15 cellular contexts compared by ENCODE assay signal in genomic region chr12:106446429-106447092, GRCh38.
DNase-seq lines count a peak whose midpoint lies in the region; ATAC-seq, FAIRE-seq and TF ChIP-seq lines count a peak whose summit lies in the region.
"Had no signal": no experiment of that assay in that cellular context is flagged by ENCODE, and none has a peak within 500 bp of the region (broad histone marks: within the 10 kb centered on the region; RNA-seq: fewer than 3 reads in every experiment).

No MANE protein-coding gene starts in this region.

- in situ Hi-C loops in HAP-1 (cut with MboI; ENCODE audit: low sequenced_read_pairs): no loop called here

- H3K79me2 ChIP-seq in astrocyte (ENCODE audit: insufficient read depth, low read length) (no peaks in the 10 kb centered on the region), neural progenitor cell (ENCODE audit: low read depth) (no peaks in the 10 kb centered on the region)

- no peak overlapping the region for H3K4me3 ChIP-seq in HAP-1
- H3K4me3 ChIP-seq in astrocyte (ENCODE audit: insufficient read depth, low read depth, low read length): no peak overlapping the region
- no peak overlapping the region for H3K4me3 ChIP-seq in neural progenitor cell
- no peak overlapping the region for H3K4me3 ChIP-seq in thyroid gland (replicated peaks in 1 of 3)

- no peak for TF ChIP-seq POLR2A in thyroid gland (IDR thresholded peaks at IDR 0.05)

- H3K27me3 ChIP-seq in HAP-1 (ENCODE audit: low read depth) (no peaks in the 10 kb centered on the region), astrocyte (ENCODE audit: insufficient read depth, low read length) (no peaks in the 10 kb centered on the region), neural progenitor cell (no peaks in the 10 kb centered on the region), thyroid gland (no peaks in the 10 kb centered on the region)
- H3K27me3 ChIP-seq: foreskin keratinocyte had no signal

- intact Hi-C loops in thyroid gland (cut with DNase I): no loop called here

- H3K36me3 ChIP-seq in HAP-1 (replicated peaks) (no peaks in the 10 kb centered on the region), astrocyte (ENCODE audit: insufficient read depth, low read length) (peaks cover 4% of the 10 kb centered on the region), neural progenitor cell (no peaks in the 10 kb centered on the region), thyroid gland (no peaks in the 10 kb centered on the region)

- H3K27me3 Mint-ChIP-seq in astrocyte (ENCODE audit: low read depth, unreplicated experiment) (no peaks in the 10 kb centered on the region), neural progenitor cell (ENCODE audit: insufficient read depth, low read depth) (no peaks in the 10 kb centered on the region)
- H3K27me3 Mint-ChIP-seq in activated naive CD8-positive, alpha-beta T cell treated with anti-CD3 and anti-CD28 coated beads for 36 hours: no peaks in the 10 kb centered on the region
- no peaks in the 10 kb centered on the region for H3K27me3 Mint-ChIP-seq in natural killer cell treated with Interleukin-12 subunit alpha and Interleukin-12 subunit beta and Interleukin-15 and Interleukin-18, amount 100 ng/mL, for 72 hours

- peaks cover 24% of the 10 kb centered on the region for H3F3A ChIP-seq in neural progenitor cell (ENCODE audit: low read depth)

- no peak overlapping the region for H3K27ac ChIP-seq in astrocyte (ENCODE audit: low read depth, low read length)
- H3K27ac ChIP-seq in neural progenitor cell: peak overlapping the region; percentile 36
- peak overlapping the region in 1 of 3 donors; percentile 20 for H3K27ac ChIP-seq in thyroid gland
- H3K27ac ChIP-seq: foreskin keratinocyte had no signal

- H3K9me3 ChIP-seq in HAP-1 (no peaks in the 10 kb centered on the region), astrocyte (ENCODE audit: insufficient read depth, low read depth, low read length) (no peaks in the 10 kb centered on the region), neural progenitor cell (ENCODE audit: low read depth) (no peaks in the 10 kb centered on the region), thyroid gland (no peaks in the 10 kb centered on the region)

- no peak for TF ChIP-seq CTCF in astrocyte (IDR thresholded peaks at IDR 0.05; ENCODE audit: insufficient read depth, low read depth, low read length)
- no peak for TF ChIP-seq CTCF in neural progenitor cell (IDR thresholded peaks at IDR 0.05)
- TF ChIP-seq CTCF in thyroid gland (IDR thresholded peaks at IDR 0.05): no peak

- H3K9ac ChIP-seq in astrocyte (ENCODE audit: low read length) (no peak overlapping the region), neural progenitor cell (no peak overlapping the region)

- no peak for FAIRE-seq in astrocyte (lab: Jason Lieb, UNC)
- FAIRE-seq: colon had no signal

- H3K27ac Mint-ChIP-seq in astrocyte (ENCODE audit: unreplicated experiment) (no peak overlapping the region), neural progenitor cell (peak overlapping the region; percentile 95)
- H3K27ac Mint-ChIP-seq in activated naive CD8-positive, alpha-beta T cell treated with anti-CD3 and anti-CD28 coated beads for 36 hours: no peak overlapping the region
- H3K27ac Mint-ChIP-seq in natural killer cell treated with Interleukin-12 subunit alpha and Interleukin-12 subunit beta and Interleukin-15 and Interleukin-18, amount 100 ng/mL, for 72 hours: no peak overlapping the region
- H3K27ac Mint-ChIP-seq: CD8-positive, alpha-beta T cell had no signal

- H2AFZ ChIP-seq in astrocyte (ENCODE audit: low read depth, low read length): no peak overlapping the region
- H2AFZ ChIP-seq in neural progenitor cell (replicated peaks): no peak overlapping the region

- 40 to 41% methylated on average over 7 of the region's 7 CpGs for WGBS in thyroid gland, 2 donors

- peak; percentile 70 to 95 for DNase-seq in HAP-1 (ENCODE audit: low spot score in 2 of 2)
- DNase-seq in NCI-H2081 (lab: John Stamatoyannopoulos, UW): peak; percentile 46 to 75
- DNase-seq in astrocyte (ENCODE audit: low read depth): peak; percentile 25
- DNase-seq in neural progenitor cell (ENCODE audit: low spot score): peak; percentile 64
- DNase-seq in thyroid gland: no peak
- DNase-seq in activated naive CD8-positive, alpha-beta T cell treated with anti-CD3 and anti-CD28 coated beads for 36 hours: no peak
- no peak for DNase-seq in natural killer cell treated with Interleukin-12 subunit alpha and Interleukin-12 subunit beta and Interleukin-15 and Interleukin-18, amount 100 ng/mL, for 72 hours (ENCODE audit: low spot score)
- DNase-seq: activated CD4-positive, alpha-beta T cell treated with anti-CD3 and anti-CD28 coated beads for 1 hour; activated naive CD4-positive, alpha-beta T cell; CD8-positive, alpha-beta T cell; foreskin keratinocyte; kidney glomerular epithelial cell; NCI-H446 had no signal

- no peaks in the 10 kb centered on the region for H3K36me3 Mint-ChIP-seq in astrocyte (ENCODE audit: low read depth, unreplicated experiment)
- no peaks in the 10 kb centered on the region for H3K36me3 Mint-ChIP-seq in neural progenitor cell
- H3K36me3 Mint-ChIP-seq in activated naive CD8-positive, alpha-beta T cell treated with anti-CD3 and anti-CD28 coated beads for 36 hours: peaks cover 9% of the 10 kb centered on the region
- H3K36me3 Mint-ChIP-seq in natural killer cell treated with Interleukin-12 subunit alpha and Interleukin-12 subunit beta and Interleukin-15 and Interleukin-18, amount 100 ng/mL, for 72 hours: peaks cover 9% of the 10 kb centered on the region

- no peak overlapping the region for H3K4me3 Mint-ChIP-seq in astrocyte (ENCODE audit: unreplicated experiment)
- H3K4me3 Mint-ChIP-seq in neural progenitor cell: peak overlapping the region; percentile 71
- no peak overlapping the region for H3K4me3 Mint-ChIP-seq in activated naive CD8-positive, alpha-beta T cell treated with anti-CD3 and anti-CD28 coated beads for 36 hours
- H3K4me3 Mint-ChIP-seq in natural killer cell treated with Interleukin-12 subunit alpha and Interleukin-12 subunit beta and Interleukin-15 and Interleukin-18, amount 100 ng/mL, for 72 hours: no peak overlapping the region
- H3K4me3 Mint-ChIP-seq: CD8-positive, alpha-beta T cell had no signal

- H3K9me3 Mint-ChIP-seq in astrocyte (ENCODE audit: unreplicated experiment): no peaks in the 10 kb centered on the region
- H3K9me3 Mint-ChIP-seq in neural progenitor cell: no peaks in the 10 kb centered on the region
- H3K9me3 Mint-ChIP-seq in activated naive CD8-positive, alpha-beta T cell treated with anti-CD3 and anti-CD28 coated beads for 36 hours: no peaks in the 10 kb centered on the region
- H3K9me3 Mint-ChIP-seq in natural killer cell treated with Interleukin-12 subunit alpha and Interleukin-12 subunit beta and Interleukin-15 and Interleukin-18, amount 100 ng/mL, for 72 hours: no peaks in the 10 kb centered on the region
- H3K9me3 Mint-ChIP-seq: CD8-positive, alpha-beta T cell had no signal

- H3K4me1 Mint-ChIP-seq in astrocyte (ENCODE audit: low read depth, unreplicated experiment): no peaks in the 10 kb centered on the region
- peaks cover 42% of the 10 kb centered on the region for H3K4me1 Mint-ChIP-seq in neural progenitor cell
- peaks cover 5% of the 10 kb centered on the region for H3K4me1 Mint-ChIP-seq in activated naive CD8-positive, alpha-beta T cell treated with anti-CD3 and anti-CD28 coated beads for 36 hours
- H3K4me1 Mint-ChIP-seq in natural killer cell treated with Interleukin-12 subunit alpha and Interleukin-12 subunit beta and Interleukin-15 and Interleukin-18, amount 100 ng/mL, for 72 hours (ENCODE audit: low read depth in 2 of 2): no peaks in the 10 kb centered on the region

- H3K4me1 ChIP-seq in HAP-1 (peaks cover 18% of the 10 kb centered on the region), astrocyte (ENCODE audit: insufficient read depth, low read length) (no peaks in the 10 kb centered on the region), neural progenitor cell (peaks cover 31% of the 10 kb centered on the region), thyroid gland (peaks cover 0 to 5% of the 10 kb centered on the region in 2 donors)
- H3K4me1 ChIP-seq: foreskin keratinocyte had no signal

- no peaks in the 10 kb centered on the region for H4K20me1 ChIP-seq in astrocyte (ENCODE audit: insufficient read depth, low read length)
- peaks cover 4% of the 10 kb centered on the region for H4K20me1 ChIP-seq in neural progenitor cell (ENCODE audit: low read depth)

- H3K4me2 ChIP-seq in astrocyte (ENCODE audit: low read length) (no peak overlapping the region), neural progenitor cell (peak overlapping the region; percentile 56)

- no peak for ATAC-seq in GM19023 (IDR thresholded peaks at IDR 0.05; ENCODE audit: unreplicated experiment)
- no peak for ATAC-seq in natural killer cell treated with Interleukin-12 subunit alpha and Interleukin-12 subunit beta and Interleukin-15 and Interleukin-18, amount 100 ng/mL, for 72 hours
- ATAC-seq: CD8-positive, alpha-beta T cell; foreskin keratinocyte had no signal

Comparison
In these comparisons a context has a peak if more than half of its experiments do, and no peak if none do; other contexts are left out.
1. DNase-seq: peak in HAP-1 (2 of 2), NCI-H2081 (2 of 2), astrocyte (single experiment) and neural progenitor cell (single experiment); none in thyroid gland (0 of 2), activated naive CD8-positive, alpha-beta T cell treated with anti-CD3 and anti-CD28 coated beads for 36 hours (single experiment) and natural killer cell treated with Interleukin-12 subunit alpha and Interleukin-12 subunit beta and Interleukin-15 and Interleukin-18, amount 100 ng/mL, for 72 hours (single experiment).